In the genomic region with DNA sequence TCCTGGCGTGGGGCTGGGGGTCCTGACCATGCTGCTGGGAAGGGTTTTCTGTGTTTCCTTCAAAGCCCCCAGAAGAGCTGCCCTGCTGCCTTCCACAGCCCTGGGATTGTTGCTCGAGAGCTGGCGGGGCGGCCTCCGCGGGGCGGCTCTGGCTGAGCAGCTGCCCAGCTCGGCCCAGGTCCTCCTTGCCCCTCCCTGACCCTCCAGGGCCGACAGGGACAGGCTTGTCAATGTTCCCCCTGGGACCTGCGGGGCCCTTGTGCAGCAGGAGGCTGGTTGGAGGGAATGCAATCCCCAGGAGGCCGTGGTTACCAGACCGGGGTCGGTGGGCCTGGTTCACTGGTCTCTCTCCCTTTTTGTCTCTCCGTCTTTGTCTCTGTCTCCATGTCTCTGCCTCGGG, we compare ENCODE assay signal across 23 cellular contexts. TPM values are rescaled to one million over a fixed set of nuclear protein-coding genes. Genes with fewer than 3 reads are reported as not detected.
"Had no signal": no experiment of that assay in that cellular context is flagged by ENCODE, and none has a peak within 500 bp of the region (broad histone marks: within the 10 kb centered on the region; RNA-seq: fewer than 3 reads in every experiment).

No MANE protein-coding gene starts in this region.

- H3K9me3 ChIP-seq: heart left ventricle, left ventricle myocardium inferior, lower lobe of right lung, pancreas, stomach, thoracic aorta, transverse colon had no signal

- H3K36me3 ChIP-seq: heart left ventricle, left ventricle myocardium inferior, lower lobe of right lung, pancreas, stomach, thoracic aorta, transverse colon had no signal

- ATAC-seq: heart left ventricle, lower lobe of right lung, pancreas, right cardiac atrium had no signal

- H3K4me3 Mint-ChIP-seq: memory B cell, naive B cell had no signal

- H3K9me3 Mint-ChIP-seq: memory B cell, naive B cell had no signal

- H3K27ac Mint-ChIP-seq: memory B cell, progenitor cell of endocrine pancreas had no signal

- H3K4me3 ChIP-seq: coronary artery, heart left ventricle, left ventricle myocardium inferior, lower lobe of right lung, pancreas, stomach, thoracic aorta, transverse colon had no signal

- H3K27me3 ChIP-seq: pancreas had no signal

- H3K4me1 Mint-ChIP-seq: memory B cell, naive B cell had no signal

- H3K4me1 ChIP-seq: lower lobe of right lung, pancreas, transverse colon had no signal

- H3K36me3 Mint-ChIP-seq: memory B cell, naive B cell had no signal

- H3K27ac ChIP-seq: coronary artery, heart left ventricle, left ventricle myocardium inferior, lower lobe of right lung, pancreas, stomach, thoracic aorta, transverse colon had no signal

- DNase-seq: effector CD4-positive, alpha-beta T cell; foreskin melanocyte; heart left ventricle; hypothalamus; left ventricle myocardium inferior; lower lobe of right lung; naive B cell; occipital lobe; pancreas; right cardiac atrium; small intestine; stimulated activated CD4-positive, alpha-beta T cell treated with anti-CD3 and anti-CD28 coated beads, Interleukin-12 subunit alpha, Interleukin-12 subunit beta, amount 100 ng/mL, for 4 hours; stimulated activated naive CD4-positive, alpha-beta T cell; stomach; substantia nigra; transverse colon had no signal

RNA-seq across cellular contexts. Expression of a gene that starts 19.9 kb away (rescaled TPM):
- total RNA-seq: chondrocyte, dermis microvascular lymphatic vessel endothelial cell, transverse colon had no signal
- polyA plus RNA-seq: neural cell had no signal

RNA-seq across cellular contexts. Expression of a gene that starts 28.6 kb away (rescaled TPM):
- total RNA-seq: chondrocyte, dermis microvascular lymphatic vessel endothelial cell, heart left ventricle, left ventricle myocardium inferior, occipital lobe, right cardiac atrium, thoracic aorta had no signal
- polyA plus RNA-seq: heart left ventricle, neural cell, right cardiac atrium had no signal
